23 cellular contexts compared by ENCODE assay signal in the genomic region with DNA sequence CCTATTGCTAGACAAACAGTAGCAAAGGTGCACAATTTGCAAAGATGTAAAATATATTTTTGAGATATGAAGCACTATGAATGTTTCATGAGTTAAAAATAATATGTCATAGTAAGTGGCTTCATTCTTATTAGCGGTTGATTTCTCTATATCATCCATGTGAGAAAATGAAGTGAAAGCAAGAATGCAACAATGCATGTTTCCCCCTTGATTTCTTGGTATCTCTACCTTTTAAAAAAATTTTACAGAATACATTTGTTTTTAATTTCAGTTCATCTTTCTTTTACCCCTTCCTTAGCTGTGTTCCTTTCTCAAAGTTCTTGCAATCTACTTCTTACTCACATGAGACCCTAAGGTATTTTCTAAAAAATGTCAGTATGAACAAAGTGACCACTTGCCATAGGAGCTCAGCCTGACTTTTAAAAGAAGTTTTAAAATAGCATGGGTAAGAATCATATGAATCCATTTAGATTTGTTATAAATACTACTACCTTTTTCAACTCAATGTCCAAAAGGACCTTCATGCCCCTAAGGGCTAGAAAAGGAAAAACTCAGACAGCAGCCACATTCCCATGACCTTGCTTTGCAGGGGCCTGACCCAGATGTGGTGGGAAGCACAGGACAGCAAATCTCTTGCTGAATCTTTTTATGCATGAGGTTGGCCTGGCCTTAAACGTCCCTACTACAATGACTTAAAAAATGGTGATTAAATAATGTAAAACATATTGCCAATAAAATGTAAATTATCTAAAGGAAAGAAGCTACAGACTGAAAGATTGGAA. TPM values are rescaled to one million over a fixed set of nuclear protein-coding genes. Genes with fewer than 3 reads are reported as not detected.
DNase-seq lines count a peak whose midpoint lies in the region; TF ChIP-seq lines count a peak whose summit lies in the region.
"Had no signal": no experiment of that assay in that cellular context is flagged by ENCODE, and none has a peak within 500 bp of the region (broad histone marks: within the 10 kb centered on the region; RNA-seq: fewer than 3 reads in every experiment).

No MANE protein-coding gene starts in this region.

- H3K4me3 ChIP-seq in left ventricle myocardium inferior (no peak overlapping the region), right atrium auricular region (no peak overlapping the region), endodermal cell (ENCODE audit: low read length) (peak overlapping the region; percentile 50)
- H3K4me3 ChIP-seq: GM23338, SJCRH30 had no signal

- H3K4me1 ChIP-seq in left ventricle myocardium inferior, result peaks cover 4% of the 10 kb centered on the region
- no peaks in the 10 kb centered on the region for H3K4me1 ChIP-seq in right atrium auricular region
- peaks cover 3% of the 10 kb centered on the region for H3K4me1 ChIP-seq in endodermal cell (ENCODE audit: control insufficient read depth, insufficient read depth, low read length)

- H3K27ac ChIP-seq in left ventricle myocardium inferior (replicated peaks) (peak overlapping the region; percentile 21), right atrium auricular region (no peak overlapping the region), endodermal cell (ENCODE audit: low read depth, low read length) (peak overlapping the region; percentile 59), RWPE1 (no peak overlapping the region)
- H3K27ac ChIP-seq: 22Rv1, SJCRH30 had no signal

- DNase-seq in left ventricle myocardium inferior (no peak), right atrium auricular region (ENCODE audit: low spot score) (no peak), endodermal cell (no peak), osteocyte (ENCODE audit: extremely low spot score, unreplicated experiment) (no peak), RWPE1 (ENCODE audit: low spot score) (no peak), D341Med (ENCODE audit: low spot score) (no peak)
- DNase-seq in activated effector memory CD4-positive, alpha-beta T cell treated with anti-CD3 and anti-CD28 coated beads, Interleukin-2, amount 50 U/mL, for 16 hours, result no peak
- no peak for DNase-seq in activated CD4-positive, alpha-beta T cell treated with anti-CD3 and anti-CD28 coated beads for 4 hours
- DNase-seq: DMS53, H9, Karpas-422, NCI-H1092 treated with DMSO at 0.1 percent for 48 hours, NCI-H1436 treated with DMSO at 0.1 percent for 48 hours, NCI-H187 treated with DMSO at 0.1 percent for 48 hours, NCI-H2107, NCI-H446, NCI-H524 treated with DMSO at 0.1 percent for 48 hours, NCI-H774, PC-3, SJCRH30 had no signal

- CTCF ChIA-PET in RWPE1 (lab: Yijun Ruan, JAX), result no interaction called here

- H3K9me3 Mint-ChIP-seq in endodermal cell, result peaks cover 27% of the 10 kb centered on the region
- no peaks in the 10 kb centered on the region for H3K9me3 Mint-ChIP-seq in osteocyte (ENCODE audit: unreplicated experiment)

- H3K9me3 ChIP-seq in left ventricle myocardium inferior (replicated peaks) (no peaks in the 10 kb centered on the region), right atrium auricular region (no peaks in the 10 kb centered on the region), endodermal cell (ENCODE audit: control insufficient read depth, low read length) (peaks cover 52% of the 10 kb centered on the region)
- H3K9me3 ChIP-seq: SJCRH30 had no signal

- H3K36me3 ChIP-seq in left ventricle myocardium inferior (no peaks in the 10 kb centered on the region), right atrium auricular region (no peaks in the 10 kb centered on the region), endodermal cell (ENCODE audit: control insufficient read depth, insufficient read depth, low read length) (no peaks in the 10 kb centered on the region)
- H3K36me3 ChIP-seq: SJCRH30 had no signal

- H3K4me1 Mint-ChIP-seq in endodermal cell (no peaks in the 10 kb centered on the region), osteocyte (ENCODE audit: unreplicated experiment) (peaks cover 42% of the 10 kb centered on the region)

- H3K27ac Mint-ChIP-seq in endodermal cell (no peak overlapping the region), osteocyte (ENCODE audit: unreplicated experiment) (peak overlapping the region; percentile 68)
- H3K27ac Mint-ChIP-seq: GM23338 had no signal

- intact Hi-C loops in left ventricle myocardium inferior (cut with micrococcal nuclease), result no loop called here

- WGBS in endodermal cell (ENCODE audit: insufficient coverage in 1 of 2, insufficient read length in 1 of 2), 2 experiments, result 92% methylated on average over 2 of the region's 2 CpGs; no CpG with 5 or more reads in 1 of the 2 experiments

- H3K27me3 ChIP-seq in left ventricle myocardium inferior (ENCODE audit: low read depth), result no peaks in the 10 kb centered on the region
- no peaks in the 10 kb centered on the region for H3K27me3 ChIP-seq in right atrium auricular region
- H3K27me3 ChIP-seq in endodermal cell (ENCODE audit: control insufficient read depth, insufficient read depth, low read length, poor library complexity, severe bottlenecking), result no peaks in the 10 kb centered on the region
- H3K27me3 ChIP-seq: SJCRH30 had no signal

- peaks cover 9% of the 10 kb centered on the region for H3K36me3 Mint-ChIP-seq in endodermal cell (ENCODE audit: low read depth)
- no peaks in the 10 kb centered on the region for H3K36me3 Mint-ChIP-seq in osteocyte (ENCODE audit: unreplicated experiment)

- H3K4me3 Mint-ChIP-seq in endodermal cell (no peak overlapping the region), osteocyte (ENCODE audit: unreplicated experiment) (no peak overlapping the region)
- H3K4me3 Mint-ChIP-seq: GM23338, H9 had no signal

- H3K27me3 Mint-ChIP-seq in endodermal cell (ENCODE audit: insufficient read depth), result no peaks in the 10 kb centered on the region
- no peaks in the 10 kb centered on the region for H3K27me3 Mint-ChIP-seq in osteocyte (ENCODE audit: unreplicated experiment)

- TF ChIP-seq CTCF in left ventricle myocardium inferior (IDR thresholded peaks at IDR 0.05; ENCODE audit: borderline replicate concordance) (no peak), right atrium auricular region (IDR thresholded peaks at IDR 0.05) (no peak), endodermal cell (conservative IDR thresholded peaks at IDR 0.05) (no peak), osteocyte (IDR thresholded peaks at IDR 0.05) (no peak), RWPE1 (conservative IDR thresholded peaks at IDR 0.05; ENCODE audit: low read depth) (no peak)

- POLR2A ChIA-PET in RWPE1 (lab: Yijun Ruan, JAX; ENCODE audit: low non-redundant PET), result no interaction called here

- H3K9ac ChIP-seq in endodermal cell (ENCODE audit: extremely low read depth, low read length, poor library complexity, severe bottlenecking), result no peak overlapping the region

RNA-seq across cellular contexts. Expression of gene SLC38A11, which starts 14.8 kb away (rescaled TPM):
- total RNA-seq in left ventricle myocardium inferior (0.33 TPM), right atrium auricular region (under 1 TPM in 1 of 2 donors, not detected in 1; 0.74 TPM), endodermal cell (not detected), osteocyte (not detected in 2 replicates)
- not detected for polyA plus RNA-seq in endodermal cell (2013, experiment 1 of 2)
- not detected for polyA plus RNA-seq in endodermal cell (2013, experiment 2 of 2)
- total RNA-seq: Daoy, GM23338, H9 had no signal
- polyA plus RNA-seq: GM23338 had no signal

Comparison
In these comparisons a context has a peak if more than half of its experiments do, and no peak if none do; other contexts are left out.
1. H3K27ac ChIP-seq: peak in left ventricle myocardium inferior (single experiment) and endodermal cell (single experiment); none in right atrium auricular region (0 of 2) and RWPE1 (single experiment).